Comparison of ENCODE assay signal across 14 cellular contexts in genomic region chr10:34207350-34207749, GRCh38.
DNase-seq lines count a peak whose midpoint lies in the region; ATAC-seq and TF ChIP-seq lines count a peak whose summit lies in the region.
"Had no signal": no experiment of that assay in that cellular context is flagged by ENCODE, and none has a peak within 500 bp of the region (broad histone marks: within the 10 kb centered on the region; RNA-seq: fewer than 3 reads in every experiment).

No MANE protein-coding gene starts in this region.

- H3K27me3 Mint-ChIP-seq in glutamatergic neuron (ENCODE audit: unreplicated experiment) = peaks cover 2% of the 10 kb centered on the region
- H3K27me3 Mint-ChIP-seq in nephron (ENCODE audit: low read depth) = no peaks in the 10 kb centered on the region
- peaks cover 2% of the 10 kb centered on the region for H3K27me3 Mint-ChIP-seq in progenitor cell of endocrine pancreas
- H3K27me3 Mint-ChIP-seq: B cell; CD4-positive, alpha-beta T cell had no signal

- H3K27ac Mint-ChIP-seq in glutamatergic neuron (ENCODE audit: unreplicated experiment) (peak overlapping the region; percentile 45), nephron (peak overlapping the region in 2 of 3 experiments; percentile 34 to 63), progenitor cell of endocrine pancreas (peak overlapping the region; percentile 55)
- H3K27ac Mint-ChIP-seq: B cell; CD4-positive, alpha-beta T cell; GM23338; H9 had no signal

- no peak for ATAC-seq in HG03442 (IDR thresholded peaks at IDR 0.05; ENCODE audit: unreplicated experiment)
- ATAC-seq: GM23338 had no signal

- H3K4me3 Mint-ChIP-seq in glutamatergic neuron (ENCODE audit: unreplicated experiment) (no peak overlapping the region), nephron (no peak overlapping the region), progenitor cell of endocrine pancreas (ENCODE audit: low read depth) (no peak overlapping the region)
- H3K4me3 Mint-ChIP-seq: B cell; CD4-positive, alpha-beta T cell; GM23338; H9 had no signal

- H3K9me3 Mint-ChIP-seq in glutamatergic neuron (ENCODE audit: unreplicated experiment) (peaks cover 2% of the 10 kb centered on the region), nephron (no peaks in the 10 kb centered on the region), progenitor cell of endocrine pancreas (ENCODE audit: low read depth) (no peaks in the 10 kb centered on the region)
- H3K9me3 Mint-ChIP-seq: CD4-positive, alpha-beta T cell had no signal

- DNase-seq in glutamatergic neuron (no peak), progenitor cell of endocrine pancreas (ENCODE audit: low spot score, unreplicated experiment) (no peak), GOT3 (lab: John Stamatoyannopoulos, UW) (no peak)
- no peak for DNase-seq in activated naive CD4-positive, alpha-beta T cell treated with Interleukin-2 at 50 U/mL for 16 hours
- DNase-seq: C1 segment of cervical spinal cord; CD4-positive, alpha-beta T cell; DMS79 treated with DMSO at 0.1 percent for 48 hours; EL; H9 had no signal

- H3K36me3 Mint-ChIP-seq in glutamatergic neuron (ENCODE audit: unreplicated experiment) = peaks cover 5% of the 10 kb centered on the region
- H3K36me3 Mint-ChIP-seq in nephron (ENCODE audit: low read depth) = peaks cover 21% of the 10 kb centered on the region
- peaks cover 6% of the 10 kb centered on the region for H3K36me3 Mint-ChIP-seq in progenitor cell of endocrine pancreas (ENCODE audit: insufficient read depth)

- H3K27ac ChIP-seq in 22Rv1 = peak overlapping the region; percentile 30; the same call in 1 of the 2 replicates

- peaks cover 29% of the 10 kb centered on the region for H3K4me1 Mint-ChIP-seq in glutamatergic neuron (ENCODE audit: low read depth, unreplicated experiment)
- peaks cover 26% of the 10 kb centered on the region for H3K4me1 Mint-ChIP-seq in nephron
- H3K4me1 Mint-ChIP-seq in progenitor cell of endocrine pancreas (ENCODE audit: low read depth) = peaks cover 59% of the 10 kb centered on the region
- H3K4me1 Mint-ChIP-seq: B cell had no signal

- no peak for TF ChIP-seq CTCF in 22Rv1 (IDR thresholded peaks at IDR 0.05)
- no peak for TF ChIP-seq CTCF in glutamatergic neuron (IDR thresholded peaks at IDR 0.05; ENCODE audit: partially characterized antibody, unreplicated experiment)
- no peak for TF ChIP-seq CTCF in nephron (IDR thresholded peaks at IDR 0.05; ENCODE audit: unreplicated experiment in 3 of 3)
- no peak for TF ChIP-seq CTCF in progenitor cell of endocrine pancreas (IDR thresholded peaks at IDR 0.05; ENCODE audit: unreplicated experiment)
